In genomic region chr10:133393401-133394063, GRCh38 we compare ENCODE assay signal across 8 cellular contexts. TPM values are rescaled to one million over a fixed set of nuclear protein-coding genes. Genes with fewer than 3 reads are reported as not detected.
DNase-seq lines count a peak whose midpoint lies in the region; ATAC-seq and TF ChIP-seq lines count a peak whose summit lies in the region.

No MANE protein-coding gene starts in this region.

- peaks cover 69% of the 10 kb centered on the region for H3K4me1 Mint-ChIP-seq in activated T-cell treated with anti-CD3 and anti-CD28 coated beads, Interleukin-2, amount 50 U/mL, for 24 hours (ENCODE audit: low read depth)
- H3K4me1 Mint-ChIP-seq in immature natural killer cell = peaks cover 55 to 57% of the 10 kb centered on the region in 2 donors

- H3K4me3 Mint-ChIP-seq in activated T-cell treated with anti-CD3 and anti-CD28 coated beads, Interleukin-2, amount 50 U/mL, for 24 hours = peak overlapping the region; percentile 96
- peak overlapping the region; percentile 74 to 92 (median 91) for H3K4me3 Mint-ChIP-seq in immature natural killer cell

- no peak for TF ChIP-seq CTCF in stomach (IDR thresholded peaks at IDR 0.05)

- no peaks in the 10 kb centered on the region for H3K27me3 ChIP-seq in stomach

- no peaks in the 10 kb centered on the region for H3K9me3 Mint-ChIP-seq in activated T-cell treated with anti-CD3 and anti-CD28 coated beads, Interleukin-2, amount 50 U/mL, for 24 hours
- no peaks in the 10 kb centered on the region for H3K9me3 Mint-ChIP-seq in immature natural killer cell

- peaks cover 40% of the 10 kb centered on the region for H3K36me3 Mint-ChIP-seq in activated T-cell treated with anti-CD3 and anti-CD28 coated beads, Interleukin-2, amount 50 U/mL, for 24 hours (ENCODE audit: low read depth)
- H3K36me3 Mint-ChIP-seq in immature natural killer cell = peaks cover 0 to 6% (median 0%) of the 10 kb centered on the region in 3 donors

- DNase-seq in NCI-H1694 treated with DMSO at 0.1 percent for 48 hours (lab: John Stamatoyannopoulos, UW) = peak; percentile 23
- DNase-seq in NCI-H1694 (lab: John Stamatoyannopoulos, UW) = no peak
- no peak for DNase-seq in activated T-cell treated with anti-CD3 and anti-CD28 coated beads, Interleukin-2, amount 50 U/mL, for 24 hours
- DNase-seq in immature natural killer cell = no peak
- DNase-seq in stomach = peak; percentile 20
- no peak for DNase-seq in HUDEP-2 (lab: John Stamatoyannopoulos, UW; ENCODE audit: unreplicated experiment in 76 of 76)
- no peak for DNase-seq in DMS 273 treated with DMSO at 0.1 percent for 48 hours (lab: John Stamatoyannopoulos, UW)

- peak overlapping the region; percentile 86 to 88 (median 87) for H3K27ac ChIP-seq in stomach

- H3K27ac Mint-ChIP-seq in activated T-cell treated with anti-CD3 and anti-CD28 coated beads, Interleukin-2, amount 50 U/mL, for 24 hours = peak overlapping the region; percentile 75
- peak overlapping the region in 5 of 6 donors; percentile 55 to 92 (median 60) for H3K27ac Mint-ChIP-seq in immature natural killer cell

- H3K27me3 Mint-ChIP-seq in activated T-cell treated with anti-CD3 and anti-CD28 coated beads, Interleukin-2, amount 50 U/mL, for 24 hours = no peaks in the 10 kb centered on the region
- H3K27me3 Mint-ChIP-seq in immature natural killer cell (ENCODE audit: low read depth in 3 of 3) = peaks cover 5 to 10% (median 9%) of the 10 kb centered on the region in 3 donors

- 33 to 35% (median 34%) methylated on average over 27 of the region's 27 CpGs for WGBS in stomach, 5 donors

- peak overlapping the region; percentile 78 to 96 (median 88) for H3K4me3 ChIP-seq in stomach

- no peak for TF ChIP-seq POLR2A in stomach (IDR thresholded peaks at IDR 0.05)

- no peak for TF ChIP-seq EP300 in stomach (IDR thresholded peaks at IDR 0.05)

- intact Hi-C loops in stomach (cut with DNase I; ENCODE audit: low total_unique reads) = no loop called here

- H3K9me3 ChIP-seq in stomach = no peaks in the 10 kb centered on the region

- no peak for ATAC-seq in GM21390 (IDR thresholded peaks at IDR 0.05; ENCODE audit: unreplicated experiment)

- H3K4me1 ChIP-seq in stomach = peaks cover 0 to 25% (median 23%) of the 10 kb centered on the region in 4 donors

- H3K36me3 ChIP-seq in stomach = peaks cover 9 to 58% (median 48%) of the 10 kb centered on the region in 4 donors

RNA-seq across cellular contexts. Expression of gene MTG1, which starts 0.4 kb away (rescaled TPM):
- polyA plus RNA-seq in immature natural killer cell (10 to 100 TPM; 45.5 to 60.3 (median 58.3) TPM), stomach (10 to 100 TPM; 38.8 to 52.9 (median 41.3) TPM)
- total RNA-seq in stomach = 100 to 1,000 TPM in 3 of 5 donors, 10 to 100 TPM in 2; 36.7 to 177 (median 133) TPM

RNA-seq across cellular contexts. Expression of gene PAOX, which starts 14.5 kb away (rescaled TPM):
- polyA plus RNA-seq in immature natural killer cell = 10 to 100 TPM; 10.5 to 13.0 (median 11.0) TPM
- total RNA-seq in stomach = 10 to 100 TPM in 4 of 5 donors, 1 to 10 TPM in 1; 3.3 to 40.0 (median 12.9) TPM
- polyA plus RNA-seq in stomach = 10 to 100 TPM in 1 of 3 donors, 1 to 10 TPM in 2; 4.7 to 10.3 (median 6.8) TPM

RNA-seq across cellular contexts. Expression of gene ECHS1, which starts 20.4 kb away (rescaled TPM):
- 100 to 1,000 TPM in 2 of 3 donors, 10 to 100 TPM in 1; 91.2 to 134 (median 118) TPM for polyA plus RNA-seq in immature natural killer cell
- 10 to 100 TPM in 4 of 5 donors, 1 to 10 TPM in 1; 5.3 to 81.7 (median 46.8) TPM for total RNA-seq in stomach
- 100 to 1,000 TPM in 2 of 3 donors, 10 to 100 TPM in 1; 99.6 to 103 (median 103) TPM for polyA plus RNA-seq in stomach

RNA-seq across cellular contexts. Expression of gene SPRN, which starts 30.9 kb away (rescaled TPM):
- polyA plus RNA-seq in immature natural killer cell (under 1 TPM in 2 of 3 donors, not detected in 1; 0.30 to 0.37 TPM), stomach (1 to 10 TPM in 1 of 3 donors, under 1 TPM in 1, not detected in 1; 0.18 to 5.2 TPM)
- total RNA-seq in stomach = not detected

RNA-seq across cellular contexts. Expression of gene FUOM, which starts 35.7 kb away (rescaled TPM):
- 10 to 100 TPM; 12.3 to 28.7 (median 17.5) TPM for polyA plus RNA-seq in immature natural killer cell
- 10 to 100 TPM in 1 of 5 donors, 1 to 10 TPM in 2, not detected in 2; 6.4 to 16.2 (median 7.2) TPM for total RNA-seq in stomach
- 10 to 100 TPM; 19.6 to 38.3 (median 36.7) TPM for polyA plus RNA-seq in stomach

Comparison
In these comparisons a context has a peak if more than half of its experiments do, and no peak if none do; other contexts are left out.
1. DNase-seq: peak in NCI-H1694 treated with DMSO at 0.1 percent for 48 hours (single experiment) and stomach (single experiment); none in NCI-H1694 (single experiment), activated T-cell treated with anti-CD3 and anti-CD28 coated beads, Interleukin-2, amount 50 U/mL, for 24 hours (single experiment), immature natural killer cell (0 of 3), HUDEP-2 (0 of 76) and DMS 273 treated with DMSO at 0.1 percent for 48 hours (single experiment).